25 cellular contexts compared by ENCODE assay signal in the genomic region with DNA sequence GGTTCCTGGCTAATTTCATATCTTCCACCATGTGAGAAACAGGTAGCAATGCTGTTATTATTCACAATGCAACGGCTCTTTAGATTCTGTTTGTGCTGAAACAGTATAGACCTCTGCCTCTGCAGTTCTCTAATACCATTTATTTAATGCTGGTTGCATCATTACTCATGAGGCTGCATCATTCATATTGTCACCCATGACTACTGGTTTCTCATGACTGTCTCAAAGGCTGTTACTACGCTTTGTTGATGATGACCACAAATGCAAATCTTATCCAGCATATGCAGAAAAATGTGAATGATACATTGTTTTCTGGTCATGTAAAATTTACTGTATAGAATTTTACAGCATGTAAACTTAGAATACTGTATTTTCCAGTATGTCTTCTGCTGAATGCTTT. TPM values are rescaled to one million over a fixed set of nuclear protein-coding genes. Genes with fewer than 3 reads are reported as not detected.
"Had no signal": no experiment of that assay in that cellular context is flagged by ENCODE, and none has a peak within 500 bp of the region (broad histone marks: within the 10 kb centered on the region; RNA-seq: fewer than 3 reads in every experiment).

No MANE protein-coding gene starts in this region.

- H3K36me3 ChIP-seq: gastrocnemius medialis, neural progenitor cell, thoracic aorta had no signal

- H3K9me3 Mint-ChIP-seq: activated CD4-positive, alpha-beta memory T cell treated with anti-CD3 and anti-CD28 coated beads for 36 hours; activated naive CD4-positive, alpha-beta T cell treated with anti-CD3 and anti-CD28 coated beads, Interleukin-2, amount 50 U/mL, for 24 hours; activated T-cell treated with anti-CD3 and anti-CD28 coated beads, Interleukin-2, amount 50 U/mL, for 72 hours; dendritic cell treated with granulocyte-macrophage colony-stimulating factor and Interleukin-4, amounts not matched to agents 40 ng/mL and 50 ng/mL, for 4 days; mesothelial cell of epicardium; naive thymus-derived CD8-positive, alpha-beta T cell; neural progenitor cell; T-cell had no signal

- H3K36me3 Mint-ChIP-seq: activated CD4-positive, alpha-beta memory T cell treated with anti-CD3 and anti-CD28 coated beads for 36 hours; activated naive CD4-positive, alpha-beta T cell treated with anti-CD3 and anti-CD28 coated beads, Interleukin-2, amount 50 U/mL, for 24 hours; brain; mesothelial cell of epicardium; naive thymus-derived CD8-positive, alpha-beta T cell; neural progenitor cell; T-cell; type B pancreatic cell had no signal

- H3K27ac ChIP-seq: gastrocnemius medialis, neural progenitor cell, thoracic aorta had no signal

- H3K4me1 Mint-ChIP-seq: activated naive CD4-positive, alpha-beta T cell treated with anti-CD3 and anti-CD28 coated beads, Interleukin-2, amount 50 U/mL, for 24 hours; mesothelial cell of epicardium; naive thymus-derived CD8-positive, alpha-beta T cell; neural progenitor cell; T-cell had no signal

- ATAC-seq: activated T-cell treated with anti-CD3 and anti-CD28 coated beads, Interleukin-2, amount 50 U/mL, for 72 hours; gastrocnemius medialis; left ventricle myocardium superior; naive thymus-derived CD8-positive, alpha-beta T cell; sciatic nerve; T-cell had no signal

- H2AFZ ChIP-seq: neural progenitor cell had no signal

- H3K4me2 ChIP-seq: neural progenitor cell had no signal

- H3K27ac Mint-ChIP-seq: activated CD4-positive, alpha-beta memory T cell treated with anti-CD3 and anti-CD28 coated beads for 36 hours; activated naive CD4-positive, alpha-beta T cell treated with anti-CD3 and anti-CD28 coated beads, Interleukin-2, amount 50 U/mL, for 24 hours; activated T-cell treated with anti-CD3 and anti-CD28 coated beads, Interleukin-2, amount 50 U/mL, for 72 hours; brain; dendritic cell treated with granulocyte-macrophage colony-stimulating factor and Interleukin-4, amounts not matched to agents 40 ng/mL and 50 ng/mL, for 4 days; mesothelial cell of epicardium; naive thymus-derived CD8-positive, alpha-beta T cell; neural progenitor cell; T-cell; type B pancreatic cell had no signal

- H3K27me3 ChIP-seq: gastrocnemius medialis, neural progenitor cell had no signal

- H3K4me3 ChIP-seq: gastrocnemius medialis, neural progenitor cell, thoracic aorta had no signal

- H3K4me1 ChIP-seq: gastrocnemius medialis, neural progenitor cell had no signal

- H3K4me3 Mint-ChIP-seq: activated CD4-positive, alpha-beta memory T cell treated with anti-CD3 and anti-CD28 coated beads for 36 hours; activated naive CD4-positive, alpha-beta T cell treated with anti-CD3 and anti-CD28 coated beads, Interleukin-2, amount 50 U/mL, for 24 hours; activated T-cell treated with anti-CD3 and anti-CD28 coated beads, Interleukin-2, amount 50 U/mL, for 72 hours; brain; dendritic cell treated with granulocyte-macrophage colony-stimulating factor and Interleukin-4, amounts not matched to agents 40 ng/mL and 50 ng/mL, for 4 days; mesothelial cell of epicardium; naive thymus-derived CD8-positive, alpha-beta T cell; neural progenitor cell; T-cell; type B pancreatic cell had no signal

- H3K27me3 Mint-ChIP-seq: brain; dendritic cell treated with granulocyte-macrophage colony-stimulating factor and Interleukin-4, amounts not matched to agents 40 ng/mL and 50 ng/mL, for 4 days had no signal

- H3K9ac ChIP-seq: neural progenitor cell had no signal

- FAIRE-seq: endometrium, islet of Langerhans, small intestine, TTC549 had no signal

- DNase-seq: activated CD4-positive, alpha-beta memory T cell treated with anti-CD3 and anti-CD28 coated beads for 36 hours; activated CD4-positive, alpha-beta T cell treated with anti-CD3 and anti-CD28 coated beads for 4 hours; activated gamma-delta T cell; activated T-cell treated with anti-CD3 and anti-CD28 coated beads, Interleukin-2, amount 50 U/mL, for 72 hours; anterior cingulate cortex; caudate nucleus; effector CD4-positive, alpha-beta T cell; gastrocnemius medialis; left ventricle myocardium superior; mammary epithelial cell; naive thymus-derived CD8-positive, alpha-beta T cell; small intestine; stimulated activated naive CD4-positive, alpha-beta T cell; T-cell had no signal

- H3K9me3 ChIP-seq: gastrocnemius medialis, thoracic aorta had no signal

RNA-seq across cellular contexts. Expression of a gene that starts 22.5 kb away (rescaled TPM):
- total RNA-seq: activated CD4-positive, alpha-beta memory T cell treated with anti-CD3 and anti-CD28 coated beads for 36 hours; activated T-cell treated with anti-CD3 and anti-CD28 coated beads, Interleukin-2, amount 50 U/mL, for 72 hours; naive thymus-derived CD8-positive, alpha-beta T cell had no signal
- polyA plus RNA-seq: naive thymus-derived CD8-positive, alpha-beta T cell had no signal
